Comparison of ENCODE assay signal across 8 cellular contexts in genomic region chr11:118607401-118608267, GRCh38. TPM values are rescaled to one million over a fixed set of nuclear protein-coding genes. Genes with fewer than 3 reads are reported as not detected.
DNase-seq lines count a peak whose midpoint lies in the region; ATAC-seq and TF ChIP-seq lines count a peak whose summit lies in the region.

Gene PHLDB1, plus strand, starts transcription at chr11:118607615. Its CDS starts 6,222 bp downstream, at chr11:118613837.

- no peak within 1 kb of the TSS for H4K8ac ChIP-seq in H9 (replicated peaks; ENCODE audit: insufficient read length, low read depth, low read length)

- CTCF ChIA-PET in AG04449 (lab: Yijun Ruan, JAX), result interaction anchor here (0.8 to 8.9 kb wide), 12 partner anchors 14 to 59 kb away, joined by 3 to 138 read pairs (median 4); no protein-coding TSS in a partner anchor
- CTCF ChIA-PET in activated naive CD4-positive, alpha-beta T cell treated with anti-CD3 and anti-CD28 coated beads for 36 hours (lab: Charles Lee), result interaction anchor here (0.6 to 7.3 kb wide), 11 partner anchors 8 to 89 kb away, joined by 3 to 106 read pairs (median 4); no protein-coding TSS in a partner anchor

- peaks cover 0 to 4% (median 4%) of the 10 kb centered on the region in 3 experiments; a peak in 4 of 7 replicates for H3K36me3 Mint-ChIP-seq in H9 (ENCODE audit: insufficient read depth in 1 of 3, low read depth in 3 of 3)
- peaks cover 2% of the 10 kb centered on the region for H3K36me3 Mint-ChIP-seq in activated naive CD4-positive, alpha-beta T cell treated with anti-CD3 and anti-CD28 coated beads for 36 hours (ENCODE audit: low read depth)
- H3K36me3 Mint-ChIP-seq in naive thymus-derived CD8-positive, alpha-beta T cell, result peaks cover 0 to 6% (median 0%) of the 10 kb centered on the region in 3 donors

- ATAC-seq in foreskin keratinocyte, result peak; percentile 70
- ATAC-seq in naive thymus-derived CD8-positive, alpha-beta T cell, result peak; percentile 10 to 23
- no peak for ATAC-seq in HG03196 (IDR thresholded peaks at IDR 0.05; ENCODE audit: unreplicated experiment)

- no peak within 1 kb of the TSS for H4K5ac ChIP-seq in H9 (ENCODE audit: insufficient read length, low read depth, low read length)

- H3K4me3 ChIP-seq in AG04449 (ENCODE audit: low read depth, low read length) (peak within 1 kb of the TSS; percentile 80), testis (peak within 1 kb of the TSS; percentile 63 to 87)

- no peak within 1 kb of the TSS for H2BK12ac ChIP-seq in H9 (ENCODE audit: insufficient read length, low read depth, low read length)

- H3K27ac ChIP-seq in H9 (ENCODE audit: insufficient read length, low read depth, low read length) (no peak within 1 kb of the TSS), foreskin keratinocyte (peak within 1 kb of the TSS; percentile 62), testis (peak within 1 kb of the TSS; percentile 91 to 97)

- no peak within 1 kb of the TSS for H2BK5ac ChIP-seq in H9 (ENCODE audit: insufficient read length, low read length)

- H2AK5ac ChIP-seq in H9 (ENCODE audit: insufficient read length, low read length), result no peak within 1 kb of the TSS

- peak within 1 kb of the TSS; percentile 54 to 85 for H3K4me3 Mint-ChIP-seq in H9
- H3K4me3 Mint-ChIP-seq in activated naive CD4-positive, alpha-beta T cell treated with anti-CD3 and anti-CD28 coated beads for 36 hours, result peak within 1 kb of the TSS; percentile 81
- H3K4me3 Mint-ChIP-seq in naive thymus-derived CD8-positive, alpha-beta T cell, result peak within 1 kb of the TSS; percentile 74 to 92 (median 87)

- no peak within 1 kb of the TSS for H2BK15ac ChIP-seq in H9 (ENCODE audit: low read depth, low read length)

- no peaks in the 10 kb centered on the region for H3K79me1 ChIP-seq in H9 (ENCODE audit: insufficient read depth, low read depth, low read length, poor library complexity, severe bottlenecking)

- H3K27me3 ChIP-seq in H9 (ENCODE audit: insufficient read depth, low read length), result peaks cover 56% of the 10 kb centered on the region
- peaks cover 2% of the 10 kb centered on the region for H3K27me3 ChIP-seq in foreskin keratinocyte
- no peaks in the 10 kb centered on the region for H3K27me3 ChIP-seq in testis

- no peak within 1 kb of the TSS for H3K14ac ChIP-seq in H9 (ENCODE audit: insufficient read depth, low read length)

- no peaks in the 10 kb centered on the region for H3K36me3 ChIP-seq in testis (ENCODE audit: low read depth, missing control alignments)

- TF ChIP-seq CTCF in AG04449 (IDR thresholded peaks at IDR 0.05; ENCODE audit: insufficient read depth, low read length, missing control alignments), result peak; percentile 79
- peak; percentile 57; the same call in 2 of the 3 replicates for TF ChIP-seq CTCF in H9 (conservative IDR thresholded peaks at IDR 0.05)
- peak; percentile 74 for TF ChIP-seq CTCF in foreskin keratinocyte (conservative IDR thresholded peaks at IDR 0.05)
- peak in 1 of 3 experiments; percentile 36 for TF ChIP-seq CTCF in testis (IDR thresholded peaks at IDR 0.05)

- TF ChIP-seq POLR2A in testis (IDR thresholded peaks at IDR 0.05), result no peak

- no peaks in the 10 kb centered on the region for H3K9me3 ChIP-seq in H9 (ENCODE audit: control insufficient read depth, low read depth, low read length)
- no peaks in the 10 kb centered on the region for H3K9me3 ChIP-seq in testis

- H3K4me2 ChIP-seq in H9 (ENCODE audit: insufficient read depth, insufficient read length, low read length), result peak within 1 kb of the TSS; percentile 46

- H3T11ph ChIP-seq in H9 (ENCODE audit: low read length), result no peak within 1 kb of the TSS

- peaks cover 90% of the 10 kb centered on the region for H3K27me3 Mint-ChIP-seq in H9 (ENCODE audit: low read depth)
- peaks cover 17% of the 10 kb centered on the region for H3K27me3 Mint-ChIP-seq in activated naive CD4-positive, alpha-beta T cell treated with anti-CD3 and anti-CD28 coated beads for 36 hours (ENCODE audit: low read depth)
- H3K27me3 Mint-ChIP-seq in naive thymus-derived CD8-positive, alpha-beta T cell, result peaks cover 0 to 15% (median 1%) of the 10 kb centered on the region in 5 donors

- WGBS in H9 (ENCODE audit: extremely low coverage, insufficient read length, low lambda C conversion rate), result no CpG with 5 or more reads among the region's 62 CpGs
- WGBS in testis, 2 donors, result 0 to 1% methylated on average over 28 to 56 of the region's 62 CpGs

- no peak within 1 kb of the TSS for H2BK20ac ChIP-seq in H9 (ENCODE audit: low read depth, low read length, poor library complexity, severe bottlenecking)

- H3K27ac Mint-ChIP-seq in H9, result no peak within 1 kb of the TSS
- no peak within 1 kb of the TSS for H3K27ac Mint-ChIP-seq in activated naive CD4-positive, alpha-beta T cell treated with anti-CD3 and anti-CD28 coated beads for 36 hours
- peak within 1 kb of the TSS; percentile 16 to 95 (median 90) for H3K27ac Mint-ChIP-seq in naive thymus-derived CD8-positive, alpha-beta T cell

- no peak for DNase-seq in AG04449 (ENCODE audit: low read depth, low spot score)
- peak; percentile 64 for DNase-seq in H9
- peak; percentile 78 for DNase-seq in RKO (ENCODE audit: low spot score)
- peak; percentile 45 for DNase-seq in activated naive CD4-positive, alpha-beta T cell treated with anti-CD3 and anti-CD28 coated beads for 36 hours
- no peak for DNase-seq in foreskin keratinocyte
- peak in 9 of 10 donors; percentile 18 to 75 (median 45) for DNase-seq in naive thymus-derived CD8-positive, alpha-beta T cell
- DNase-seq in testis, result peak; percentile 70

- H3K9ac ChIP-seq in H9 (ENCODE audit: extremely low read depth, insufficient read length, low read length), result no peak within 1 kb of the TSS

- H2AFZ ChIP-seq in H9 (ENCODE audit: low read length), result no peak within 1 kb of the TSS

- no peak within 1 kb of the TSS for H4K91ac ChIP-seq in H9 (ENCODE audit: insufficient read length, low read depth, low read length)

- no peak within 1 kb of the TSS for H2BK120ac ChIP-seq in H9 (ENCODE audit: low read depth, low read length, poor library complexity, severe bottlenecking)

- intact Hi-C loops in activated naive CD4-positive, alpha-beta T cell treated with anti-CD3 and anti-CD28 coated beads for 36 hours (cut with micrococcal nuclease), result loop anchor here (5.0 kb wide), 1 partner anchor 460 kb away; no protein-coding TSS in a partner anchor
- intact Hi-C loops in testis (cut with DNase I; ENCODE audit: low total_unique reads), result no loop called here

- peaks cover 42 to 53% of the 10 kb centered on the region in 2 experiments for H3K4me1 Mint-ChIP-seq in H9
- H3K4me1 Mint-ChIP-seq in activated naive CD4-positive, alpha-beta T cell treated with anti-CD3 and anti-CD28 coated beads for 36 hours (ENCODE audit: low read depth), result peaks cover 20% of the 10 kb centered on the region
- peaks cover 21 to 35% (median 26%) of the 10 kb centered on the region in 4 donors for H3K4me1 Mint-ChIP-seq in naive thymus-derived CD8-positive, alpha-beta T cell

- no peak within 1 kb of the TSS for H3K4ac ChIP-seq in H9 (ENCODE audit: low read depth, low read length)

- H3K23me2 ChIP-seq in H9 (ENCODE audit: insufficient read length, low read depth, low read length, poor library complexity, severe bottlenecking), result peaks cover 16% of the 10 kb centered on the region

- no peak within 1 kb of the TSS for H3K56ac ChIP-seq in H9 (ENCODE audit: insufficient read length, low read depth, low read length)

- H3K18ac ChIP-seq in H9 (ENCODE audit: insufficient read length, low read depth, low read length), result no peak within 1 kb of the TSS

- no peak within 1 kb of the TSS for H3K23ac ChIP-seq in H9 (ENCODE audit: insufficient read length, low read depth, low read length)

- POLR2A ChIA-PET in AG04449 (lab: Yijun Ruan, JAX), result interaction anchor here (0.5 to 8.5 kb wide), 6 partner anchors 9 to 409 kb away, joined by 3 to 172 read pairs (median 4); partner anchors contain the start of gene ARCN1
- POLR2A ChIA-PET in naive thymus-derived CD8-positive, alpha-beta T cell (lab: Charles Lee), result interaction anchor here (0.6 to 1.8 kb wide), 9 partner anchors 7 to 333 kb away, joined by 3 to 5 read pairs (median 3); no protein-coding TSS in a partner anchor

- H3K9me3 Mint-ChIP-seq in H9, result peaks cover 0 to 6% of the 10 kb centered on the region in 2 experiments; a peak in 4 of 5 replicates
- H3K9me3 Mint-ChIP-seq in activated naive CD4-positive, alpha-beta T cell treated with anti-CD3 and anti-CD28 coated beads for 36 hours, result no peaks in the 10 kb centered on the region
- H3K9me3 Mint-ChIP-seq in naive thymus-derived CD8-positive, alpha-beta T cell, result no peaks in the 10 kb centered on the region

- no peaks in the 10 kb centered on the region for H4K20me1 ChIP-seq in H9 (ENCODE audit: control insufficient read depth, insufficient read depth, insufficient read length)

- H3K4me1 ChIP-seq in H9 (ENCODE audit: insufficient read depth, low read length), result peaks cover 5% of the 10 kb centered on the region
- H3K4me1 ChIP-seq in foreskin keratinocyte, result no peaks in the 10 kb centered on the region
- H3K4me1 ChIP-seq in testis, result peaks cover 45% of the 10 kb centered on the region

- no peaks in the 10 kb centered on the region for H3K79me2 ChIP-seq in H9 (ENCODE audit: insufficient read depth, low read length)

RNA-seq across cellular contexts. Expression of gene PHLDB1, which starts in this region (rescaled TPM):
- total RNA-seq in H9 (2021) (55.7 and 56.0 TPM in 2 replicates), foreskin keratinocyte (59.2 and 80.3 TPM in 2 replicates), testis (100 to 1,000 TPM in 1 of 2 donors, 10 to 100 TPM in 1; 95.9 to 102 TPM)
- total RNA-seq in activated naive CD4-positive, alpha-beta T cell treated with anti-CD3 and anti-CD28 coated beads for 36 hours, result 1 to 10 TPM; 2.0 TPM
- polyA plus RNA-seq in foreskin keratinocyte (31.8 and 39.6 TPM in 2 replicates), testis (ENCODE audit: insufficient read depth, low read depth, low replicate concordance) (51.1 TPM)
- total RNA-seq in naive thymus-derived CD8-positive, alpha-beta T cell, result 1 to 10 TPM; 3.0 to 4.1 TPM
- polyA plus RNA-seq in naive thymus-derived CD8-positive, alpha-beta T cell, result under 1 TPM in 2 of 3 donors, not detected in 1; 0.07 to 0.46 TPM

Comparison
In these comparisons a context has a peak if more than half of its experiments do, and no peak if none do; other contexts are left out.
1. RNA of gene PHLDB1 (total RNA-seq): 95.9 to 102 TPM in testis, 59.2 to 80.3 TPM in foreskin keratinocyte and 55.7 to 56.0 TPM in H9; 3.0 to 4.1 TPM in naive thymus-derived CD8-positive, alpha-beta T cell and 2.0 TPM in activated naive CD4-positive, alpha-beta T cell treated with anti-CD3 and anti-CD28 coated beads for 36 hours; every median in the first group is over 10 times any median in the second.
2. RNA of gene PHLDB1 (polyA plus RNA-seq): 51.1 TPM in testis (single experiment) and 31.8 to 39.6 TPM in foreskin keratinocyte; 0.07 to 0.46 TPM in naive thymus-derived CD8-positive, alpha-beta T cell; every median in the first group is over 10 times any median in the second.
3. DNase-seq: peak in H9 (single experiment), RKO (single experiment), activated naive CD4-positive, alpha-beta T cell treated with anti-CD3 and anti-CD28 coated beads for 36 hours (single experiment), naive thymus-derived CD8-positive, alpha-beta T cell (9 of 10) and testis (single experiment); none in AG04449 (single experiment) and foreskin keratinocyte (0 of 2).
4. H3K27ac Mint-ChIP-seq: peak in naive thymus-derived CD8-positive, alpha-beta T cell (10 of 10); none in H9 (0 of 3) and activated naive CD4-positive, alpha-beta T cell treated with anti-CD3 and anti-CD28 coated beads for 36 hours (single experiment).
5. Peak in every context shown above with its lines, with median percentiles within 50 percentile points of each other: H3K4me3 Mint-ChIP-seq.